In genomic region chr1:25731148-25731547, GRCh38 we compare ENCODE assay signal across 11 cellular contexts.
"Had no signal": no experiment of that assay in that cellular context is flagged by ENCODE, and none has a peak within 500 bp of the region (broad histone marks: within the 10 kb centered on the region; RNA-seq: fewer than 3 reads in every experiment).

No MANE protein-coding gene starts in this region.

- DNase-seq: activated B cell treated with CpG ODN at 0.5 μM for 24 hours, amniotic stem cell, brain microvascular endothelial cell, gastrocnemius medialis, heart right ventricle, retina had no signal

- ATAC-seq: gastrocnemius medialis, heart right ventricle, left lobe of liver had no signal

- H3K4me3 ChIP-seq: gastrocnemius medialis, heart right ventricle, skin epidermis, transverse colon had no signal

- H3K9me3 Mint-ChIP-seq: activated B cell treated with CpG ODN at 0.5 μM for 24 hours; effector memory CD8-positive, alpha-beta T cell had no signal

- H3K27ac ChIP-seq: brain microvascular endothelial cell, epithelial cell of prostate, gastrocnemius medialis, transverse colon had no signal

- H3K27me3 ChIP-seq: brain microvascular endothelial cell, gastrocnemius medialis, heart right ventricle, transverse colon had no signal

- H3K4me3 Mint-ChIP-seq: activated B cell treated with CpG ODN at 0.5 μM for 24 hours had no signal

- H3K36me3 ChIP-seq: brain microvascular endothelial cell, gastrocnemius medialis, heart right ventricle, transverse colon had no signal

- H3K27ac Mint-ChIP-seq: activated B cell treated with CpG ODN at 0.5 μM for 24 hours; effector memory CD8-positive, alpha-beta T cell had no signal
